Comparison of ENCODE assay signal across 7 cellular contexts in genomic region chr12:52023182-52023975, GRCh38. TPM values are rescaled to one million over a fixed set of nuclear protein-coding genes. Genes with fewer than 3 reads are reported as not detected.
DNase-seq lines count a peak whose midpoint lies in the region; FAIRE-seq and TF ChIP-seq lines count a peak whose summit lies in the region.

No MANE protein-coding gene starts in this region.

- DNase-seq in GM18507 (ENCODE audit: extremely low spot score, insufficient read length, low read depth), result peak; percentile 90
- DNase-seq in HuH-7.5 (ENCODE audit: low spot score), result peak; percentile 97
- DNase-seq in RCC 7860 (ENCODE audit: low spot score), result peak; percentile 48
- peak; percentile 88 for DNase-seq in activated T-helper 2 cell treated with anti-CD3 and anti-CD28 coated beads, Interferon-gamma antibody, Interleukin-2, Interleukin-4, amounts not matched to agents 10 μg/mL and 5 μg/mL and 100 μg/mL, durations not matched to agents 14 hours and 24 hours and 36 hours (ENCODE audit: low spot score)
- peak; percentile 69 for DNase-seq in fibroblast of villous mesenchyme (ENCODE audit: low read depth)
- DNase-seq in neural crest cell (ENCODE audit: low read depth, low spot score), result peak; percentile 92
- DNase-seq in stomach, result peak; percentile 93

- H3K4me3 ChIP-seq in fibroblast of villous mesenchyme (ENCODE audit: low read depth, low read length) (peak overlapping the region; percentile 63), stomach (peak overlapping the region; percentile 54 to 59 (median 54))

- peaks cover 28 to 49% (median 43%) of the 10 kb centered on the region in 4 donors for H3K4me1 ChIP-seq in stomach

- 0 to 2% (median 1%) methylated on average over 30 to 70 of the region's 70 CpGs for WGBS in stomach, 5 donors

- TF ChIP-seq CTCF in fibroblast of villous mesenchyme (IDR thresholded peaks at IDR 0.05; ENCODE audit: insufficient read depth, low read depth, low read length), result peak; percentile 95
- peak; percentile 96 for TF ChIP-seq CTCF in neural crest cell (conservative IDR thresholded peaks at IDR 0.05)
- peak in 6 of 7 experiments; percentile 44 to 97 (median 94) for TF ChIP-seq CTCF in stomach (IDR thresholded peaks at IDR 0.05)

- intact Hi-C loops in activated T-helper 2 cell treated with anti-CD3 and anti-CD28 coated beads, Interferon-gamma antibody, Interleukin-2, Interleukin-4, amounts not matched to agents 10 μg/mL and 5 μg/mL and 100 μg/mL, durations not matched to agents 14 hours and 24 hours and 36 hours (cut with micrococcal nuclease), result loop anchor here (1.0 to 5.0 kb wide), 3 partner anchors 16 to 51 kb away; no protein-coding TSS in a partner anchor
- intact Hi-C loops in stomach (cut with DNase I; ENCODE audit: low total_unique reads), result no loop called here

- no peaks in the 10 kb centered on the region for H3K36me3 ChIP-seq in stomach

- peak overlapping the region; percentile 58 to 88 (median 73) for H3K27ac ChIP-seq in stomach

- H3K27me3 Mint-ChIP-seq in activated T-helper 2 cell treated with anti-CD3 and anti-CD28 coated beads, Interferon-gamma antibody, Interleukin-2, Interleukin-4, amounts not matched to agents 10 μg/mL and 5 μg/mL and 100 μg/mL, durations not matched to agents 14 hours and 24 hours and 36 hours (ENCODE audit: low read depth), result peaks cover 3% of the 10 kb centered on the region
- peaks cover 35% of the 10 kb centered on the region for H3K27me3 Mint-ChIP-seq in neural crest cell (ENCODE audit: low read depth)

- H3K9me3 ChIP-seq in stomach, result no peaks in the 10 kb centered on the region

- peaks cover 0 to 15% (median 0%) of the 10 kb centered on the region in 3 donors for H3K27me3 ChIP-seq in stomach

- TF ChIP-seq EP300 in stomach (IDR thresholded peaks at IDR 0.05), result no peak

- FAIRE-seq in GM18507 (lab: Jason Lieb, UNC), result peak; percentile 63
- FAIRE-seq in RCC 7860 (lab: Jason Lieb, UNC), result no peak

- H3K36me3 Mint-ChIP-seq in activated T-helper 2 cell treated with anti-CD3 and anti-CD28 coated beads, Interferon-gamma antibody, Interleukin-2, Interleukin-4, amounts not matched to agents 10 μg/mL and 5 μg/mL and 100 μg/mL, durations not matched to agents 14 hours and 24 hours and 36 hours (ENCODE audit: low read depth), result no peaks in the 10 kb centered on the region
- H3K36me3 Mint-ChIP-seq in neural crest cell (ENCODE audit: low read depth), result no peaks in the 10 kb centered on the region

- peaks cover 39% of the 10 kb centered on the region for H3K4me1 Mint-ChIP-seq in activated T-helper 2 cell treated with anti-CD3 and anti-CD28 coated beads, Interferon-gamma antibody, Interleukin-2, Interleukin-4, amounts not matched to agents 10 μg/mL and 5 μg/mL and 100 μg/mL, durations not matched to agents 14 hours and 24 hours and 36 hours (ENCODE audit: low read depth)
- H3K4me1 Mint-ChIP-seq in neural crest cell, result peaks cover 37% of the 10 kb centered on the region

- peak overlapping the region; percentile 98 for H3K27ac Mint-ChIP-seq in activated T-helper 2 cell treated with anti-CD3 and anti-CD28 coated beads, Interferon-gamma antibody, Interleukin-2, Interleukin-4, amounts not matched to agents 10 μg/mL and 5 μg/mL and 100 μg/mL, durations not matched to agents 14 hours and 24 hours and 36 hours
- H3K27ac Mint-ChIP-seq in neural crest cell (ENCODE audit: unreplicated experiment), result no peak overlapping the region

- H3K4me3 Mint-ChIP-seq in activated T-helper 2 cell treated with anti-CD3 and anti-CD28 coated beads, Interferon-gamma antibody, Interleukin-2, Interleukin-4, amounts not matched to agents 10 μg/mL and 5 μg/mL and 100 μg/mL, durations not matched to agents 14 hours and 24 hours and 36 hours (ENCODE audit: low read depth), result peak overlapping the region; percentile 87
- peak overlapping the region; percentile 71 for H3K4me3 Mint-ChIP-seq in neural crest cell

- H3K9me3 Mint-ChIP-seq in activated T-helper 2 cell treated with anti-CD3 and anti-CD28 coated beads, Interferon-gamma antibody, Interleukin-2, Interleukin-4, amounts not matched to agents 10 μg/mL and 5 μg/mL and 100 μg/mL, durations not matched to agents 14 hours and 24 hours and 36 hours, result no peaks in the 10 kb centered on the region
- H3K9me3 Mint-ChIP-seq in neural crest cell, result no peaks in the 10 kb centered on the region

- TF ChIP-seq POLR2A in stomach (IDR thresholded peaks at IDR 0.05), result no peak

RNA-seq across cellular contexts. Expression of gene TAMALIN, which starts 16.6 kb away (rescaled TPM):
- 6.0 and 6.1 TPM in 2 replicates for total RNA-seq in activated T-helper 2 cell treated with anti-CD3 and anti-CD28 coated beads, Interferon-gamma antibody, Interleukin-2, Interleukin-4, amounts not matched to agents 10 μg/mL and 5 μg/mL and 100 μg/mL, durations not matched to agents 14 hours and 24 hours and 36 hours
- total RNA-seq in fibroblast of villous mesenchyme (2.2 and 7.7 TPM in 2 replicates), neural crest cell (23.2 and 24.2 TPM in 2 replicates), stomach (10 to 100 TPM in 2 of 5 donors, 1 to 10 TPM in 2, not detected in 1; 2.7 to 61.3 (median 16.6) TPM)
- polyA plus RNA-seq in stomach, result 10 to 100 TPM in 2 of 3 donors, 1 to 10 TPM in 1; 6.4 to 17.0 (median 16.3) TPM

RNA-seq across cellular contexts. Expression of gene NR4A1, which starts 27.9 kb away (rescaled TPM):
- total RNA-seq in activated T-helper 2 cell treated with anti-CD3 and anti-CD28 coated beads, Interferon-gamma antibody, Interleukin-2, Interleukin-4, amounts not matched to agents 10 μg/mL and 5 μg/mL and 100 μg/mL, durations not matched to agents 14 hours and 24 hours and 36 hours, result 134 and 139 TPM in 2 replicates
- total RNA-seq in fibroblast of villous mesenchyme, result 2.2 and 2.9 TPM in 2 replicates
- 51.0 and 52.8 TPM in 2 replicates for total RNA-seq in neural crest cell
- 100 to 1,000 TPM in 3 of 5 donors, 10 to 100 TPM in 2; 29.4 to 384 (median 230) TPM for total RNA-seq in stomach
- polyA plus RNA-seq in stomach, result 10 to 100 TPM; 41.3 to 65.5 (median 55.0) TPM

RNA-seq across cellular contexts. Expression of gene ATG101, which starts 46.4 kb away (rescaled TPM):
- 44.6 and 45.9 TPM in 2 replicates for total RNA-seq in activated T-helper 2 cell treated with anti-CD3 and anti-CD28 coated beads, Interferon-gamma antibody, Interleukin-2, Interleukin-4, amounts not matched to agents 10 μg/mL and 5 μg/mL and 100 μg/mL, durations not matched to agents 14 hours and 24 hours and 36 hours
- 70.0 and 71.8 TPM in 2 replicates for total RNA-seq in fibroblast of villous mesenchyme
- total RNA-seq in neural crest cell, result 32.1 and 34.3 TPM in 2 replicates
- 100 to 1,000 TPM in 1 of 5 donors, 10 to 100 TPM in 3, 1 to 10 TPM in 1; 7.6 to 105 (median 36.5) TPM for total RNA-seq in stomach
- polyA plus RNA-seq in stomach, result 10 to 100 TPM; 36.8 to 80.3 (median 67.1) TPM

RNA-seq across cellular contexts. Expression of gene SMIM41, which starts 56.1 kb away (rescaled TPM):
- total RNA-seq in activated T-helper 2 cell treated with anti-CD3 and anti-CD28 coated beads, Interferon-gamma antibody, Interleukin-2, Interleukin-4, amounts not matched to agents 10 μg/mL and 5 μg/mL and 100 μg/mL, durations not matched to agents 14 hours and 24 hours and 36 hours, result 0.14 and 0.16 TPM in 2 replicates
- 0.32 and 0.43 TPM in 2 replicates for total RNA-seq in fibroblast of villous mesenchyme
- not detected in 2 replicates for total RNA-seq in neural crest cell
- total RNA-seq in stomach, result 10 to 100 TPM in 1 of 5 donors, 1 to 10 TPM in 3, not detected in 1; 1.1 to 21.6 (median 6.8) TPM
- polyA plus RNA-seq in stomach, result 10 to 100 TPM in 1 of 3 donors, 1 to 10 TPM in 2; 1.5 to 11.8 (median 6.5) TPM

Comparison
In these comparisons a context has a peak if more than half of its experiments do, and no peak if none do; other contexts are left out.
1. Peak in every context shown above with its lines: DNase-seq, H3K4me3 ChIP-seq and H3K27ac ChIP-seq.